ENCODE assay signal across 8 cellular contexts in genomic region chr6:31862344-31863235, GRCh38. TPM values are rescaled to one million over a fixed set of nuclear protein-coding genes. Genes with fewer than 3 reads are reported as not detected.
A peak's percentile ranks its signal among the peaks of the same experiment; 100 is the strongest.
DNase-seq lines count a peak whose midpoint lies in the region; ATAC-seq lines count a peak whose summit lies in the region.

NEU1 (minus strand) TSS chr6:31862821; CDS start chr6:31862776, 45 bp downstream.

- peaks cover 17% of the 10 kb centered on the region for H3K36me3 ChIP-seq in effector memory CD4-positive, alpha-beta T cell (ENCODE audit: control insufficient read depth, insufficient read depth, low read length)

- H3K27me3 ChIP-seq in effector memory CD4-positive, alpha-beta T cell (replicated peaks; ENCODE audit: control insufficient read depth, insufficient read depth, low read length, poor library complexity, severe bottlenecking), result no peaks in the 10 kb centered on the region

- H3K27ac ChIP-seq in effector memory CD4-positive, alpha-beta T cell (ENCODE audit: insufficient read depth, low read length, poor library complexity, severe bottlenecking), result peak within 1 kb of the TSS; percentile 89

- peak; percentile 84 for ATAC-seq in GM21360 (IDR thresholded peaks at IDR 0.05; ENCODE audit: unreplicated experiment)

- DNase-seq in COLO668 (lab: John Stamatoyannopoulos, UW; ENCODE audit: unreplicated experiment) (peak; percentile 97), HT1080 (ENCODE audit: low read depth) (peak; percentile 100), NOMO-1 treated with DMSO at 0.1 percent for 48 hours (lab: John Stamatoyannopoulos, UW; ENCODE audit: unreplicated experiment) (peak; percentile 100), lung microvascular endothelial cell (ENCODE audit: low read depth in 2 of 2) (peak; percentile 99 to 100)
- peak; percentile 97 to 100 for DNase-seq in activated CD8-positive, alpha-beta memory T cell treated with anti-CD3 and anti-CD28 coated beads for 4 hours (ENCODE audit: low read depth in 2 of 2)
- DNase-seq in effector memory CD4-positive, alpha-beta T cell, result peak; percentile 100
- peak; percentile 97 to 100 (median 98) for DNase-seq in stimulated activated CD4-positive, alpha-beta T cell treated with anti-CD3 and anti-CD28 coated beads, TNF-alpha, amount 100 ng/mL, for 48 hours (ENCODE audit: low read depth in 3 of 3)

- H3K4me3 ChIP-seq in effector memory CD4-positive, alpha-beta T cell (ENCODE audit: insufficient read depth, low read depth, low read length, poor library complexity, severe bottlenecking), result peak within 1 kb of the TSS; percentile 78

- H3K4me1 ChIP-seq in effector memory CD4-positive, alpha-beta T cell (ENCODE audit: control insufficient read depth, insufficient read depth, low read length, poor library complexity, severe bottlenecking), result peaks cover 16% of the 10 kb centered on the region

- H3K9me3 ChIP-seq in effector memory CD4-positive, alpha-beta T cell (ENCODE audit: control insufficient read depth, low read length), result no peaks in the 10 kb centered on the region

RNA-seq across cellular contexts. Expression of gene NEU1, which starts in this region (rescaled TPM):
- total RNA-seq in HT1080 (2014; rRNA removed; shearing (Covaris generic)), result 46.3 and 49.5 TPM in 2 replicates
- polyA plus RNA-seq in HT1080 (2015; cell fraction: cytosol; rRNA removed), result 27.8 and 31.6 TPM in 2 replicates
- 31.4 and 36.3 TPM in 2 replicates for polyA plus RNA-seq in HT1080 (2015; cell fraction: nucleus; rRNA removed)
- 41.2 and 50.0 TPM in 2 replicates for total RNA-seq in lung microvascular endothelial cell

Comparison
In these comparisons a context has a peak if more than half of its experiments do, and no peak if none do; other contexts are left out.
1. Peak in every context shown above with its lines: DNase-seq, ATAC-seq, H3K4me3 ChIP-seq and H3K27ac ChIP-seq.